10 cellular contexts compared by ENCODE assay signal in genomic region chr2:69947078-69947801, GRCh38. TPM values are rescaled to one million over a fixed set of nuclear protein-coding genes. Genes with fewer than 3 reads are reported as not detected.
A peak's percentile ranks its signal among the peaks of the same experiment; 100 is the strongest.
DNase-seq lines count a peak whose midpoint lies in the region; ATAC-seq and TF ChIP-seq lines count a peak whose summit lies in the region.
"Had no signal": no experiment of that assay in that cellular context is flagged by ENCODE, and none has a peak within 500 bp of the region (broad histone marks: within the 10 kb centered on the region; RNA-seq: fewer than 3 reads in every experiment).

No MANE protein-coding gene starts in this region.

- peak overlapping the region; percentile 54 to 86 (median 74) for H3K4me2 ChIP-seq in BLaER1 treated with 17β-estradiol and CSF1 and Interleukin-3, amounts not matched to agents 10 nM and 100 nM

- TF ChIP-seq CTCF in RWPE1 (conservative IDR thresholded peaks at IDR 0.05; ENCODE audit: low read depth) (no peak), lower leg skin (IDR thresholded peaks at IDR 0.05) (no peak)

- POLR2A ChIA-PET in RWPE1 (lab: Yijun Ruan, JAX; ENCODE audit: low non-redundant PET) = no interaction called here

- no peaks in the 10 kb centered on the region for H3K27me3 ChIP-seq in BLaER1 treated with 17β-estradiol and CSF1 and Interleukin-3, amounts not matched to agents 10 nM and 100 nM
- H3K27me3 ChIP-seq in esophagus (ENCODE audit: control insufficient read depth in 1 of 2, insufficient read depth in 2 of 2, low read length in 2 of 2) = no peaks in the 10 kb centered on the region

- peak overlapping the region in 6 of 11 experiments; percentile 8 to 71 (median 38); a peak in 9 of 22 replicates for H3K9ac ChIP-seq in BLaER1 treated with 17β-estradiol and CSF1 and Interleukin-3, amounts not matched to agents 10 nM and 100 nM

- intact Hi-C loops in lower leg skin (cut with DNase I; ENCODE audit: low total_unique reads) = no loop called here

- H3K27ac ChIP-seq in BLaER1 treated with 17β-estradiol and CSF1 and Interleukin-3, amounts not matched to agents 10 nM and 100 nM = peak overlapping the region; percentile 23 to 90 (median 65); a peak in 21 of 22 replicates
- H3K27ac ChIP-seq in RWPE1 (peak overlapping the region; percentile 86), esophagus (ENCODE audit: low read depth in 2 of 2, low read length in 1 of 2) (peak overlapping the region; percentile 39 to 64)

- ATAC-seq in GM21423 (IDR thresholded peaks at IDR 0.05; ENCODE audit: unreplicated experiment) (peak; percentile 8), GM19324 (IDR thresholded peaks at IDR 0.05; ENCODE audit: low FRiP score, unreplicated experiment) (no peak)

- WGBS in esophagus, 2 donors = 88% methylated on average over 4 of the region's 4 CpGs
- 82 to 94% methylated on average over 4 of the region's 4 CpGs for WGBS in lower leg skin, 2 donors

- H3K4me1 ChIP-seq in BLaER1 treated with 17β-estradiol and CSF1 and Interleukin-3, amounts not matched to agents 10 nM and 100 nM = peaks cover 21 to 76% (median 33%) of the 10 kb centered on the region in 10 experiments
- peaks cover 0 to 5% of the 10 kb centered on the region in 2 donors for H3K4me1 ChIP-seq in esophagus (ENCODE audit: control insufficient read depth in 2 of 2, insufficient read depth in 2 of 2, low read length in 1 of 2)

- no peaks in the 10 kb centered on the region for H3K9me3 ChIP-seq in BLaER1 treated with 17β-estradiol and CSF1 and Interleukin-3, amounts not matched to agents 10 nM and 100 nM (replicated peaks in 1 of 11)
- no peaks in the 10 kb centered on the region for H3K9me3 ChIP-seq in esophagus (ENCODE audit: control insufficient read depth in 2 of 2, insufficient read depth in 1 of 2, low read depth in 1 of 2, low read length in 1 of 2)

- DNase-seq in RWPE1 (ENCODE audit: low spot score) (no peak), lower leg skin (ENCODE audit: low spot score in 2 of 2) (no peak), SIG-M5 (lab: John Stamatoyannopoulos, UW) (no peak), A172 (ENCODE audit: low spot score) (no peak)
- DNase-seq: hypothalamus, NCI-H2081 treated with DMSO at 0.1 percent for 48 hours had no signal

- CTCF ChIA-PET in RWPE1 (lab: Yijun Ruan, JAX) = interaction anchor here (0.5 kb wide), 1 partner anchor 141 kb away, joined by 5 read pairs; no protein-coding TSS in a partner anchor

- peaks cover 0 to 20% (median 10%) of the 10 kb centered on the region in 11 experiments; a peak in 12 of 22 replicates for H3K36me3 ChIP-seq in BLaER1 treated with 17β-estradiol and CSF1 and Interleukin-3, amounts not matched to agents 10 nM and 100 nM
- peaks cover 6 to 8% of the 10 kb centered on the region in 2 donors for H3K36me3 ChIP-seq in esophagus (ENCODE audit: control insufficient read depth in 2 of 2, insufficient read depth in 2 of 2, low read length in 1 of 2)

- TF ChIP-seq POLR2A in lower leg skin (IDR thresholded peaks at IDR 0.05) = no peak

- H3K4me3 ChIP-seq in BLaER1 treated with 17β-estradiol and CSF1 and Interleukin-3, amounts not matched to agents 10 nM and 100 nM = no peak overlapping the region
- H3K4me3 ChIP-seq in esophagus (ENCODE audit: low read depth in 1 of 2, low read length in 2 of 2) (no peak overlapping the region), lower leg skin (ENCODE audit: low read depth, poor library complexity, severe bottlenecking) (no peak overlapping the region)

- peaks cover 0 to 13% (median 0%) of the 10 kb centered on the region in 11 experiments; a peak in 3 of 22 replicates for H4K20me1 ChIP-seq in BLaER1 treated with 17β-estradiol and CSF1 and Interleukin-3, amounts not matched to agents 10 nM and 100 nM

RNA-seq across cellular contexts. Expression of gene ASPRV1, which starts 14.2 kb away (rescaled TPM):
- polyA plus RNA-seq in esophagus = under 1 TPM; 0.45 to 0.71 TPM
- total RNA-seq in lower leg skin = 1,000 to 10,000 TPM in 1 of 4 donors, 100 to 1,000 TPM in 3; 771 to 1,715 (median 955) TPM
- total RNA-seq in A172 (2014; rRNA removed; shearing (Covaris generic)) = 0.10 TPM in 1 of 2 replicates, not detected in the other

RNA-seq across cellular contexts. Expression of gene MXD1, which starts 32.3 kb away (rescaled TPM):
- polyA plus RNA-seq in esophagus = 100 to 1,000 TPM in 1 of 2 donors, 10 to 100 TPM in 1; 75.9 to 140 TPM
- 10 to 100 TPM; 19.1 to 26.6 (median 23.9) TPM for total RNA-seq in lower leg skin
- total RNA-seq in A172 (2014; rRNA removed; shearing (Covaris generic)) = 2.2 TPM in 2 replicates

RNA-seq across cellular contexts. Expression of gene SNRNP27, which starts 53.5 kb away (rescaled TPM):
- polyA plus RNA-seq in esophagus = 10 to 100 TPM; 22.0 to 24.4 TPM
- 10 to 100 TPM; 55.6 to 82.3 (median 60.2) TPM for total RNA-seq in lower leg skin
- 92.3 and 168 TPM in 2 replicates for total RNA-seq in A172 (2014; rRNA removed; shearing (Covaris generic))

Comparison
In these comparisons a context has a peak if more than half of its experiments do, and no peak if none do; other contexts are left out.
1. RNA of gene ASPRV1, which starts 14.2 kb away (total RNA-seq): 771 to 1,715 TPM in lower leg skin; 0.10 TPM in A172; every median in the first group is over 100 times any median in the second.
2. Peak in every context shown above with its lines, with median percentiles within 50 percentile points of each other: H3K27ac ChIP-seq.